23 cellular contexts compared by ENCODE assay signal in the genomic region with DNA sequence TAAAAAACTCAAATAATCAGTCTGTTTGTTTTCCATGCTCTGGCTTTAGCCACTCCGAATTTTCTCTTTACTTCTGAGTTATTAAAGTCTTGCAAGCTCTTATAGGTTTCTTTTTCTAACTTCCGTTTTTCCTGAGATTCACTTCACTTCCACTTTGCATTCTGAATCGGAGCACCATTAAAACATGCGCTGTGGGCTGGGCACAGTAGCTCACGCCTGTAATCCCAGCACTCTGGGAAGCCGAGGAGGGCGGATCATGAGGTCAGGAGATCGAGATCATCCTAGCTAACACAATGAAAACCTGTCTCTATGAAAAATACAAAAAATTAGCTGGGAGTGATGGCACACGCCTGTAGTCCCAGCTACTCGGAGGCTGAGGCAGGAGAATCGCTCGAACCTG.
DNase-seq lines count a peak whose midpoint lies in the region; ATAC-seq and TF ChIP-seq lines count a peak whose summit lies in the region.
"Had no signal": no experiment of that assay in that cellular context is flagged by ENCODE, and none has a peak within 500 bp of the region (broad histone marks: within the 10 kb centered on the region; RNA-seq: fewer than 3 reads in every experiment).

No MANE protein-coding gene starts in this region.

- H3F3A ChIP-seq in GM23338 (replicated peaks; ENCODE audit: low read depth): no peaks in the 10 kb centered on the region

- DNase-seq in GM23338 (ENCODE audit: low spot score) (no peak), NCI-H2227 (lab: John Stamatoyannopoulos, UW; ENCODE audit: unreplicated experiment) (peak; percentile 67), OCI-M1 (lab: John Stamatoyannopoulos, UW) (peak; percentile 8), left ventricle myocardium inferior (no peak), GM10266 (ENCODE audit: extremely low spot score) (no peak), medulla oblongata (ENCODE audit: extremely low spot score) (no peak)
- DNase-seq in activated CD4-positive, CD25-positive, alpha-beta regulatory T cell (lab: John Stamatoyannopoulos, UW): no peak
- DNase-seq: ACHN; CD4-positive, alpha-beta memory T cell; DMS153; NCI-H1417; NCI-H1694 treated with DMSO at 0.1 percent for 48 hours; NCI-H2081 treated with DMSO at 0.1 percent for 48 hours; NCI-H2171 treated with DMSO at 0.1 percent for 48 hours; NCI-H446 treated with DMSO at 0.1 percent for 48 hours; NCI-H526 treated with DMSO at 0.1 percent for 48 hours; T-helper 1 cell; T-helper 9 cell had no signal

- H3K4me2 ChIP-seq in GM23338: 0 out of 2 replicates have a peak overlapping the region, but pooled peaks have one; percentile 7
- H3K4me2 ChIP-seq: BLaER1 treated with 17β-estradiol and CSF1 and Interleukin-3, amounts not matched to agents 10 nM and 100 nM had no signal

- H3K4me1 Mint-ChIP-seq in GM23338: peaks cover 19% of the 10 kb centered on the region
- H3K4me1 Mint-ChIP-seq: CD4-positive, alpha-beta memory T cell had no signal

- H3K4me3 ChIP-seq in GM23338 (no peak overlapping the region), left ventricle myocardium inferior (no peak overlapping the region)
- H3K4me3 ChIP-seq: BLaER1 treated with 17β-estradiol and CSF1 and Interleukin-3, amounts not matched to agents 10 nM and 100 nM; K562; SJSA1 had no signal

- no peaks in the 10 kb centered on the region for H4K20me1 ChIP-seq in GM23338 (replicated peaks; ENCODE audit: insufficient read depth)
- H4K20me1 ChIP-seq: BLaER1 treated with 17β-estradiol and CSF1 and Interleukin-3, amounts not matched to agents 10 nM and 100 nM had no signal

- H3K9me3 ChIP-seq in left ventricle myocardium inferior (replicated peaks): no peaks in the 10 kb centered on the region
- H3K9me3 ChIP-seq: BLaER1 treated with 17β-estradiol and CSF1 and Interleukin-3, amounts not matched to agents 10 nM and 100 nM; SJSA1 had no signal

- TF ChIP-seq CTCF in GM23338 (conservative IDR thresholded peaks at IDR 0.05; ENCODE audit: low read depth in 2 of 2): no peak
- TF ChIP-seq CTCF in left ventricle myocardium inferior (IDR thresholded peaks at IDR 0.05; ENCODE audit: borderline replicate concordance): no peak
- no peak for TF ChIP-seq CTCF in GM10266 (IDR thresholded peaks at IDR 0.05; ENCODE audit: control insufficient read depth, insufficient read depth, low read depth, missing control alignments)

- intact Hi-C loops in left ventricle myocardium inferior (cut with micrococcal nuclease): no loop called here

- H3K4me1 ChIP-seq in GM23338 (ENCODE audit: insufficient read depth): peaks cover 6% of the 10 kb centered on the region
- no peaks in the 10 kb centered on the region for H3K4me1 ChIP-seq in left ventricle myocardium inferior
- H3K4me1 ChIP-seq: BLaER1 treated with 17β-estradiol and CSF1 and Interleukin-3, amounts not matched to agents 10 nM and 100 nM; SJSA1 had no signal

- no peaks in the 10 kb centered on the region for H3K9me2 ChIP-seq in GM23338 (ENCODE audit: insufficient read depth)

- H3K36me3 ChIP-seq in GM23338 (ENCODE audit: insufficient read depth) (no peaks in the 10 kb centered on the region), left ventricle myocardium inferior (no peaks in the 10 kb centered on the region)
- H3K36me3 ChIP-seq: BLaER1 treated with 17β-estradiol and CSF1 and Interleukin-3, amounts not matched to agents 10 nM and 100 nM; SJSA1 had no signal

- H3K36me3 Mint-ChIP-seq in GM23338 (ENCODE audit: low read depth): no peaks in the 10 kb centered on the region
- H3K36me3 Mint-ChIP-seq: CD4-positive, alpha-beta memory T cell had no signal

- peak overlapping the region; percentile 19; the same call in 1 of the 2 replicates for H2AFZ ChIP-seq in GM23338

- H3K9me3 Mint-ChIP-seq in GM23338: no peaks in the 10 kb centered on the region

- H3K27me3 Mint-ChIP-seq in GM23338 (ENCODE audit: insufficient read depth, low read depth, poor library complexity): no peaks in the 10 kb centered on the region
- H3K27me3 Mint-ChIP-seq: CD4-positive, alpha-beta memory T cell had no signal

- H3K27ac Mint-ChIP-seq in GM23338: 0 out of 2 replicates have a peak overlapping the region, but pooled peaks have one; percentile 39
- H3K27ac Mint-ChIP-seq: CD4-positive, alpha-beta memory T cell had no signal

- H3K27me3 ChIP-seq in GM23338 (ENCODE audit: insufficient read depth) (no peaks in the 10 kb centered on the region), left ventricle myocardium inferior (ENCODE audit: low read depth) (no peaks in the 10 kb centered on the region)
- H3K27me3 ChIP-seq: BLaER1 treated with 17β-estradiol and CSF1 and Interleukin-3, amounts not matched to agents 10 nM and 100 nM; SJSA1 had no signal

- no peaks in the 10 kb centered on the region for H3K79me2 ChIP-seq in GM23338 (replicated peaks; ENCODE audit: insufficient read depth)

- ATAC-seq in GM23338: no peak
- ATAC-seq: HepG2, K562, Right ventricle myocardium inferior had no signal

- no peak overlapping the region for H3K4me3 Mint-ChIP-seq in GM23338
- H3K4me3 Mint-ChIP-seq: CD4-positive, alpha-beta memory T cell had no signal

- H3K27ac ChIP-seq in GM23338 (ENCODE audit: low read depth): no peak overlapping the region
- no peak overlapping the region for H3K27ac ChIP-seq in left ventricle myocardium inferior (replicated peaks)
- H3K27ac ChIP-seq: BLaER1 treated with 17β-estradiol and CSF1 and Interleukin-3, amounts not matched to agents 10 nM and 100 nM; SJSA1 had no signal

TF ChIP-seq in GM23338, 12 proteins besides CTCF, POLR2A, EP300 and RAD21 (continues in another document):
- TF ChIP-seq, protein P1, sequence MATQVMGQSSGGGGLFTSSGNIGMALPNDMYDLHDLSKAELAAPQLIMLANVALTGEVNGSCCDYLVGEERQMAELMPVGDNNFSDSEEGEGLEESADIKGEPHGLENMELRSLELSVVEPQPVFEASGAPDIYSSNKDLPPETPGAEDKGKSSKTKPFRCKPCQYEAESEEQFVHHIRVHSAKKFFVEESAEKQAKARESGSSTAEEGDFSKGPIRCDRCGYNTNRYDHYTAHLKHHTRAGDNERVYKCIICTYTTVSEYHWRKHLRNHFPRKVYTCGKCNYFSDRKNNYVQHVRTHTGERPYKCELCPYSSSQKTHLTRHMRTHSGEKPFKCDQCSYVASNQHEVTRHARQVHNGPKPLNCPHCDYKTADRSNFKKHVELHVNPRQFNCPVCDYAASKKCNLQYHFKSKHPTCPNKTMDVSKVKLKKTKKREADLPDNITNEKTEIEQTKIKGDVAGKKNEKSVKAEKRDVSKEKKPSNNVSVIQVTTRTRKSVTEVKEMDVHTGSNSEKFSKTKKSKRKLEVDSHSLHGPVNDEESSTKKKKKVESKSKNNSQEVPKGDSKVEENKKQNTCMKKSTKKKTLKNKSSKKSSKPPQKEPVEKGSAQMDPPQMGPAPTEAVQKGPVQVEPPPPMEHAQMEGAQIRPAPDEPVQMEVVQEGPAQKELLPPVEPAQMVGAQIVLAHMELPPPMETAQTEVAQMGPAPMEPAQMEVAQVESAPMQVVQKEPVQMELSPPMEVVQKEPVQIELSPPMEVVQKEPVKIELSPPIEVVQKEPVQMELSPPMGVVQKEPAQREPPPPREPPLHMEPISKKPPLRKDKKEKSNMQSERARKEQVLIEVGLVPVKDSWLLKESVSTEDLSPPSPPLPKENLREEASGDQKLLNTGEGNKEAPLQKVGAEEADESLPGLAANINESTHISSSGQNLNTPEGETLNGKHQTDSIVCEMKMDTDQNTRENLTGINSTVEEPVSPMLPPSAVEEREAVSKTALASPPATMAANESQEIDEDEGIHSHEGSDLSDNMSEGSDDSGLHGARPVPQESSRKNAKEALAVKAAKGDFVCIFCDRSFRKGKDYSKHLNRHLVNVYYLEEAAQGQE (IDR thresholded peaks at IDR 0.05; ENCODE audit: unreplicated experiment): no peak
- no peak for TF ChIP-seq EZH2phosphoT487 (IDR thresholded peaks at IDR 0.05; ENCODE audit: unreplicated experiment)
- TF ChIP-seq NANOG (IDR thresholded peaks at IDR 0.05; ENCODE audit: borderline replicate concordance): no peak
- TF ChIP-seq CREB1 (CRISPR knock-in tag; IDR thresholded peaks at IDR 0.05; ENCODE audit: low read depth): no peak
- TF ChIP-seq EZH2 (IDR thresholded peaks at IDR 0.05; ENCODE audit: low read depth, unreplicated experiment): no peak
- TF ChIP-seq, protein P2, sequence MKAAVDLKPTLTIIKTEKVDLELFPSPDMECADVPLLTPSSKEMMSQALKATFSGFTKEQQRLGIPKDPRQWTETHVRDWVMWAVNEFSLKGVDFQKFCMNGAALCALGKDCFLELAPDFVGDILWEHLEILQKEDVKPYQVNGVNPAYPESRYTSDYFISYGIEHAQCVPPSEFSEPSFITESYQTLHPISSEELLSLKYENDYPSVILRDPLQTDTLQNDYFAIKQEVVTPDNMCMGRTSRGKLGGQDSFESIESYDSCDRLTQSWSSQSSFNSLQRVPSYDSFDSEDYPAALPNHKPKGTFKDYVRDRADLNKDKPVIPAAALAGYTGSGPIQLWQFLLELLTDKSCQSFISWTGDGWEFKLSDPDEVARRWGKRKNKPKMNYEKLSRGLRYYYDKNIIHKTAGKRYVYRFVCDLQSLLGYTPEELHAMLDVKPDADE (IDR thresholded peaks at IDR 0.05): no peak
- no peak for TF ChIP-seq ZNF331 (CRISPR knock-in tag; IDR thresholded peaks at IDR 0.05; ENCODE audit: low read depth)

Comparison
In these comparisons a context has a peak if more than half of its experiments do, and no peak if none do; other contexts are left out.
1. DNase-seq: peak in NCI-H2227 (single experiment) and OCI-M1 (single experiment); none in GM23338 (single experiment), activated CD4-positive, CD25-positive, alpha-beta regulatory T cell (0 of 4), left ventricle myocardium inferior (single experiment), GM10266 (single experiment) and medulla oblongata (single experiment).